In genomic region chr15:99384992-99385669, GRCh38 we compare ENCODE assay signal across 15 cellular contexts.
A peak's percentile ranks its signal among the peaks of the same experiment; 100 is the strongest.
DNase-seq lines count a peak whose midpoint lies in the region; ATAC-seq, FAIRE-seq and TF ChIP-seq lines count a peak whose summit lies in the region.
"Had no signal": no experiment of that assay in that cellular context is flagged by ENCODE, and none has a peak within 500 bp of the region (broad histone marks: within the 10 kb centered on the region; RNA-seq: fewer than 3 reads in every experiment).

No MANE protein-coding gene starts in this region.

- H3K56ac ChIP-seq in H1 (replicated peaks; ENCODE audit: insufficient read length, low read depth, low read length) = no peak overlapping the region

- no peaks in the 10 kb centered on the region for H3K36me3 ChIP-seq in Karpas-422 (ENCODE audit: insufficient read depth, low read length)
- no peaks in the 10 kb centered on the region for H3K36me3 ChIP-seq in H1 (ENCODE audit: control insufficient read depth in 2 of 4, insufficient read depth in 4 of 4, low read length in 3 of 4)
- H3K36me3 ChIP-seq in lower lobe of right lung = no peaks in the 10 kb centered on the region
- H3K36me3 ChIP-seq in tibial artery = peaks cover 0 to 5% (median 0%) of the 10 kb centered on the region in 3 donors

- H3K23me2 ChIP-seq in H1 (ENCODE audit: low read depth, low read length) = no peaks in the 10 kb centered on the region

- ATAC-seq in CD4-positive, alpha-beta T cell (ENCODE audit: poor library complexity) = no peak
- ATAC-seq in lower lobe of right lung = no peak

- no peak overlapping the region for H2AK5ac ChIP-seq in H1 (ENCODE audit: low read depth, low read length)

- H3K9me3 ChIP-seq in CD4-positive, alpha-beta T cell (ENCODE audit: control insufficient read depth, low read length) = no peaks in the 10 kb centered on the region
- H3K9me3 ChIP-seq in Karpas-422 (ENCODE audit: low read length) (no peaks in the 10 kb centered on the region), H1 (ENCODE audit: insufficient read depth in 2 of 2, low read depth in 1 of 2, low read length in 1 of 2) (peaks cover 3 to 6% of the 10 kb centered on the region in 2 experiments; a peak in 2 of 4 replicates), lower lobe of right lung (no peaks in the 10 kb centered on the region), tibial artery (no peaks in the 10 kb centered on the region)

- peak overlapping the region; percentile 64 for H3K27ac Mint-ChIP-seq in CD4-positive, alpha-beta T cell

- FAIRE-seq in H1 (lab: Jason Lieb, UNC) = no peak

- H3K4ac ChIP-seq in H1 (replicated peaks; ENCODE audit: insufficient read length, low read depth, low read length) = no peak overlapping the region

- no peaks in the 10 kb centered on the region for H3K79me1 ChIP-seq in H1 (ENCODE audit: low read depth, low read length)

- H3K14ac ChIP-seq in H1 (ENCODE audit: insufficient read length) = no peak overlapping the region

- no peak overlapping the region for H2BK20ac ChIP-seq in H1 (ENCODE audit: low read length)

- no peak overlapping the region for H3K4me3 Mint-ChIP-seq in CD4-positive, alpha-beta T cell

- H4K20me1 ChIP-seq in Karpas-422 (ENCODE audit: insufficient read depth, low read depth, low read length) = no peaks in the 10 kb centered on the region
- no peaks in the 10 kb centered on the region for H4K20me1 ChIP-seq in H1 (replicated peaks in 1 of 2; ENCODE audit: control insufficient read depth in 1 of 2, insufficient read depth in 2 of 2, low read length in 2 of 2)

- no peaks in the 10 kb centered on the region for H3K27me3 Mint-ChIP-seq in CD4-positive, alpha-beta T cell

- H3K9me3 Mint-ChIP-seq in CD4-positive, alpha-beta T cell = no peaks in the 10 kb centered on the region

- TF ChIP-seq CTCF in CD4-positive, alpha-beta T cell (IDR thresholded peaks at IDR 0.05) = no peak
- TF ChIP-seq CTCF in H1 (IDR thresholded peaks at IDR 0.05; ENCODE audit: control extremely low read depth in 1 of 3, insufficient read depth in 1 of 3, low read depth in 1 of 3, low read length in 3 of 3) (no peak), lower lobe of right lung (IDR thresholded peaks at IDR 0.05) (no peak), tibial artery (IDR thresholded peaks at IDR 0.05) (no peak)

- peaks cover 33% of the 10 kb centered on the region for H3K4me1 Mint-ChIP-seq in CD4-positive, alpha-beta T cell (ENCODE audit: low read depth)

- H2AFZ ChIP-seq in Karpas-422 (ENCODE audit: low read length) (no peak overlapping the region), H1 (ENCODE audit: low read length) (no peak overlapping the region)

- H3K4me1 ChIP-seq in Karpas-422 (ENCODE audit: low read length) = no peaks in the 10 kb centered on the region
- H3K4me1 ChIP-seq in H1 (replicated peaks in 1 of 4; ENCODE audit: control insufficient read depth in 3 of 4, insufficient read depth in 4 of 4, low read length in 3 of 4) = peaks cover 0 to 3% (median 0%) of the 10 kb centered on the region in 4 experiments; a peak in 1 of 7 replicates
- peaks cover 19% of the 10 kb centered on the region for H3K4me1 ChIP-seq in lower lobe of right lung
- peaks cover 0 to 16% (median 2%) of the 10 kb centered on the region in 4 donors for H3K4me1 ChIP-seq in tibial artery

- no peak overlapping the region for H2BK15ac ChIP-seq in H1 (ENCODE audit: low read length)

- no peak for TF ChIP-seq RAD21 in H1 (IDR thresholded peaks at IDR 0.05 in 1 of 2, conservative IDR thresholded peaks at IDR 0.05 in 1 of 2; ENCODE audit: low read depth in 2 of 2, low read length in 2 of 2)

- POLR2A ChIA-PET in CD4-positive, alpha-beta T cell (lab: Charles Lee) = interaction anchor here (1.0 kb wide), 1 partner anchor 319 kb away, joined by 3 read pairs; no protein-coding TSS in a partner anchor
- POLR2A ChIA-PET in H1 (lab: Charles Lee; ENCODE audit: partially characterized antibody) = interaction anchor here (1.4 kb wide), 1 partner anchor 334 kb away, joined by 3 read pairs; no protein-coding TSS in a partner anchor

- no peak overlapping the region for H4K5ac ChIP-seq in H1 (ENCODE audit: insufficient read length, low read depth, low read length)

- CTCF ChIA-PET in CD4-positive, alpha-beta T cell (lab: Charles Lee) = no interaction called here
- CTCF ChIA-PET in H1 (lab: Charles Lee; ENCODE audit: partially characterized antibody) = interaction anchor here (1.1 to 1.9 kb wide), 7 partner anchors 23 to 319 kb away, joined by 3 to 10 read pairs (median 3); no protein-coding TSS in a partner anchor

- no peak overlapping the region for H4K8ac ChIP-seq in H1 (ENCODE audit: extremely low read depth, insufficient read depth, low read length)

- H2BK120ac ChIP-seq in H1 (replicated peaks; ENCODE audit: low read depth, low read length) = no peak overlapping the region

- no peak for TF ChIP-seq POLR2A in H1 (IDR thresholded peaks at IDR 0.05; ENCODE audit: control extremely low read depth in 1 of 2, low read depth in 2 of 2, low read length in 2 of 2)
- no peak for TF ChIP-seq POLR2A in erythroblast (IDR thresholded peaks at IDR 0.05; ENCODE audit: low read length)

- H4K91ac ChIP-seq in H1 (replicated peaks; ENCODE audit: insufficient read length, low read length) = no peak overlapping the region

- H3K23ac ChIP-seq in H1 (ENCODE audit: insufficient read length) = no peak overlapping the region

- no peak overlapping the region for H3K27ac ChIP-seq in CD4-positive, alpha-beta T cell (ENCODE audit: low read depth, low read length)
- H3K27ac ChIP-seq in Karpas-422 (ENCODE audit: low read length) (no peak overlapping the region), H1 (ENCODE audit: low read depth, low read length) (no peak overlapping the region), lower lobe of right lung (peak overlapping the region; percentile 14), tibial artery (no peak overlapping the region)
- H3K27ac ChIP-seq: C4-2B had no signal

- no peak for TF ChIP-seq EP300 in H1 (IDR thresholded peaks at IDR 0.05; ENCODE audit: borderline replicate concordance in 1 of 2, low read depth in 2 of 2, low read length in 2 of 2)

- no peak overlapping the region for H3K4me2 ChIP-seq in Karpas-422 (ENCODE audit: low read depth, low read length, poor library complexity, severe bottlenecking)
- H3K4me2 ChIP-seq in H1 (ENCODE audit: insufficient read depth in 1 of 2, low read depth in 2 of 2, low read length in 2 of 2) = no peak overlapping the region

- 86% methylated on average over 7 of the region's 7 CpGs; no CpG with 5 or more reads in 1 of the 2 experiments for WGBS in H1 (ENCODE audit: extremely low coverage in 1 of 2, insufficient coverage in 1 of 2, insufficient read length in 1 of 2, insufficient replicate concordance in 2 of 2, low coverage in 1 of 2, low lambda C conversion rate in 2 of 2, missing lambda C conversion rate in 1 of 2), 2 experiments

- H3K79me2 ChIP-seq in Karpas-422 (ENCODE audit: low read length) (no peaks in the 10 kb centered on the region), H1 (ENCODE audit: control insufficient read depth in 1 of 2, insufficient read depth in 2 of 2, low read length in 2 of 2) (no peaks in the 10 kb centered on the region)

- H3K4me3 ChIP-seq in Karpas-422 (ENCODE audit: low read length) (no peak overlapping the region), H1 (ENCODE audit: extremely low read depth in 1 of 4, insufficient read depth in 2 of 4, low read depth in 3 of 4, low read length in 4 of 4) (no peak overlapping the region), lower lobe of right lung (no peak overlapping the region), tibial artery (no peak overlapping the region)
- H3K4me3 ChIP-seq: SK-N-MC had no signal

- H3K27me3 ChIP-seq in CD4-positive, alpha-beta T cell (ENCODE audit: control insufficient read depth, insufficient read depth, low read length) = no peaks in the 10 kb centered on the region
- H3K27me3 ChIP-seq in Karpas-422 (ENCODE audit: low read length) (no peaks in the 10 kb centered on the region), H1 (replicated peaks in 1 of 4; ENCODE audit: control insufficient read depth in 3 of 4, extremely low read depth in 1 of 4, insufficient read depth in 3 of 4, low read length in 3 of 4) (no peaks in the 10 kb centered on the region), lower lobe of right lung (ENCODE audit: low read depth) (no peaks in the 10 kb centered on the region), tibial artery (no peaks in the 10 kb centered on the region)

- no peak overlapping the region for H2BK5ac ChIP-seq in H1 (ENCODE audit: low read depth, low read length)

- H2BK12ac ChIP-seq in H1 (ENCODE audit: low read depth, low read length) = no peak overlapping the region

- H3K9ac ChIP-seq in Karpas-422 (ENCODE audit: low read length) = no peak overlapping the region
- no peak overlapping the region for H3K9ac ChIP-seq in H1 (replicated peaks in 1 of 4; ENCODE audit: extremely low read depth in 1 of 4, low read depth in 3 of 4, low read length in 3 of 4)

- intact Hi-C loops in CD4-positive, alpha-beta T cell (cut with DNase I, micrococcal nuclease) = no loop called here
- intact Hi-C loops in lower lobe of right lung (cut with DNase I) (no loop called here), tibial artery (cut with DNase I; ENCODE audit: low total_unique reads) (no loop called here)

- no peaks in the 10 kb centered on the region for H3K9me2 ChIP-seq in Karpas-422 (replicated peaks; ENCODE audit: insufficient read depth, low read length)

- peaks cover 5% of the 10 kb centered on the region for H3K36me3 Mint-ChIP-seq in CD4-positive, alpha-beta T cell (ENCODE audit: low read depth)

- no peak overlapping the region for H3K18ac ChIP-seq in H1 (ENCODE audit: extremely low read depth, low read length)

- no peak for DNase-seq in CD4-positive, alpha-beta T cell
- peak; percentile 45 for DNase-seq in Karpas-422
- no peak for DNase-seq in H1 (ENCODE audit: low read depth in 1 of 2, low spot score in 2 of 2)
- DNase-seq in lower lobe of right lung = no peak
- DNase-seq in tibial artery = no peak
- DNase-seq in NCI-H748 (lab: John Stamatoyannopoulos, UW; ENCODE audit: unreplicated experiment) = no peak
- DNase-seq in midbrain (lab: John Stamatoyannopoulos, UW) = no peak
- DNase-seq in erythroblast (lab: John Stamatoyannopoulos, UW) = no peak
- DNase-seq: activated CD4-positive, alpha-beta T cell treated with anti-CD3 and anti-CD28 coated beads, Interleukin-2, amount 50 U/mL, for 1 hour; activated effector memory CD4-positive, alpha-beta T cell treated with anti-CD3 and anti-CD28 coated beads, Interleukin-2, amount 50 U/mL, for 16 hours; cerebellar nuclear complex; GDM1; NCI-H1694 treated with DMSO at 0.1 percent for 48 hours had no signal

TF ChIP-seq in H1, 55 proteins besides CTCF, POLR2A, EP300 and RAD21:
- no peak for TF ChIP-seq RXRA (IDR thresholded peaks at IDR 0.05; ENCODE audit: insufficient read depth, low read depth, low read length)
- no peak for TF ChIP-seq SIRT6 (IDR thresholded peaks at IDR 0.05; ENCODE audit: low read length)
- TF ChIP-seq JUND (IDR thresholded peaks at IDR 0.05; ENCODE audit: low read length) = 0 out of 2 replicates have a peak, but pooled peaks have one; percentile 17
